ENCODE assay signal across 25 cellular contexts in the genomic region with DNA sequence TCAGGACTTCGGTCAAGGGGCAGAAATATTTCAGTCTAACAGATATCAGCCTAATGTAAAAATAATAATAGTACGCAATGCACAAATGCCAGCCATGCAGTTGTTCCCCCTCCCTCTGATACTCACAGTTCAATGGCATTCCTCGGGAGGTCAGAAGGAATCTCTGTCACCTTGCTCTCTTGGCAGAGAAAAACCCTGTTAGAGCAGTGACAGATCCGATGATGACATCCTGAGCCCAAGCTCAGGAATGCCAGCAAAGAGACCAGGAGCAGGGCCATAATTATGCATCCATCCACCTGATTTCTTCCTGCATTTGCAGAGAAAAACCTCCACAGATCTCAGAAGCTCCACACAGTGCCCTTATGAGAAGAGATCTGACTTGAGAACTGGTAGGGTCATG. TPM values are rescaled to one million over a fixed set of nuclear protein-coding genes. Genes with fewer than 3 reads are reported as not detected.
"Had no signal": no experiment of that assay in that cellular context is flagged by ENCODE, and none has a peak within 500 bp of the region (broad histone marks: within the 10 kb centered on the region; RNA-seq: fewer than 3 reads in every experiment).

A gene with protein sequence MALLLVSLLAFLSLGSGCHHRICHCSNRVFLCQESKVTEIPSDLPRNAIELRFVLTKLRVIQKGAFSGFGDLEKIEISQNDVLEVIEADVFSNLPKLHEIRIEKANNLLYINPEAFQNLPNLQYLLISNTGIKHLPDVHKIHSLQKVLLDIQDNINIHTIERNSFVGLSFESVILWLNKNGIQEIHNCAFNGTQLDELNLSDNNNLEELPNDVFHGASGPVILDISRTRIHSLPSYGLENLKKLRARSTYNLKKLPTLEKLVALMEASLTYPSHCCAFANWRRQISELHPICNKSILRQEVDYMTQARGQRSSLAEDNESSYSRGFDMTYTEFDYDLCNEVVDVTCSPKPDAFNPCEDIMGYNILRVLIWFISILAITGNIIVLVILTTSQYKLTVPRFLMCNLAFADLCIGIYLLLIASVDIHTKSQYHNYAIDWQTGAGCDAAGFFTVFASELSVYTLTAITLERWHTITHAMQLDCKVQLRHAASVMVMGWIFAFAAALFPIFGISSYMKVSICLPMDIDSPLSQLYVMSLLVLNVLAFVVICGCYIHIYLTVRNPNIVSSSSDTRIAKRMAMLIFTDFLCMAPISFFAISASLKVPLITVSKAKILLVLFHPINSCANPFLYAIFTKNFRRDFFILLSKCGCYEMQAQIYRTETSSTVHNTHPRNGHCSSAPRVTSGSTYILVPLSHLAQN (minus strand): TSS at position 376 of the 400 bp plus-strand sequence. CDS start 98 bp downstream, at position 278.

- H3K4me1 ChIP-seq: psoas muscle, stomach had no signal

- H3K4me1 Mint-ChIP-seq: activated CD4-positive, alpha-beta T cell treated with anti-CD3 and anti-CD28 coated beads for 36 hours; activated CD8-positive, alpha-beta memory T cell treated with anti-CD3 and anti-CD28 coated beads, Interleukin-2, amount 10 ng/mL, durations not matched to agents 7 days and 5 days; activated naive CD4-positive, alpha-beta T cell treated with anti-CD3 and anti-CD28 coated beads, Interleukin-2, amount 50 U/mL, for 24 hours had no signal

- DNase-seq: activated CD4-positive, alpha-beta memory T cell treated with anti-CD3 and anti-CD28 coated beads for 36 hours; activated CD4-positive, alpha-beta T cell treated with anti-CD3 and anti-CD28 coated beads for 36 hours; activated CD8-positive, alpha-beta memory T cell treated with anti-CD3 and anti-CD28 coated beads, Interleukin-2, amount 10 ng/mL, durations not matched to agents 7 days and 5 days; activated effector memory CD4-positive, alpha-beta T cell treated with Interleukin-2 at 50 U/mL for 16 hours; activated T-cell treated with anti-CD3 and anti-CD28 coated beads, Interleukin-2, amount 50 U/mL, for 1 hour; effector memory CD4-positive, alpha-beta T cell; foreskin melanocyte; psoas muscle; stimulated activated CD4-positive, alpha-beta T cell treated with anti-CD3 and anti-CD28 coated beads, Interleukin-1b, Interleukin-23, amount 100 ng/mL, for 48 hours; stomach had no signal

- H3K4me3 Mint-ChIP-seq: activated CD4-positive, alpha-beta memory T cell treated with anti-CD3 and anti-CD28 coated beads for 36 hours; activated CD4-positive, alpha-beta T cell treated with anti-CD3 and anti-CD28 coated beads for 36 hours; activated CD8-positive, alpha-beta memory T cell treated with anti-CD3 and anti-CD28 coated beads, Interleukin-2, amount 10 ng/mL, durations not matched to agents 7 days and 5 days; activated naive CD4-positive, alpha-beta T cell treated with anti-CD3 and anti-CD28 coated beads, Interleukin-2, amount 50 U/mL, for 24 hours; brain; dendritic cell treated with granulocyte-macrophage colony-stimulating factor and Interleukin-4, amounts not matched to agents 40 ng/mL and 50 ng/mL, for 4 days; natural killer cell treated with Interleukin-12 subunit alpha and Interleukin-12 subunit beta and Interleukin-15 and Interleukin-18, amount 100 ng/mL, for 72 hours had no signal

- H3K4me3 ChIP-seq: psoas muscle, stomach, thoracic aorta had no signal

- ATAC-seq: activated CD4-positive, alpha-beta T cell treated with anti-CD3 and anti-CD28 coated beads for 36 hours; activated CD8-positive, alpha-beta memory T cell treated with anti-CD3 and anti-CD28 coated beads, Interleukin-2, amount 10 ng/mL, durations not matched to agents 7 days and 5 days; left lobe of liver; natural killer cell treated with Interleukin-12 subunit alpha and Interleukin-12 subunit beta and Interleukin-15 and Interleukin-18, amount 100 ng/mL, for 72 hours; psoas muscle; SK-N-SH treated with all-trans-retinoic acid at 6 μM for 48 hours had no signal

- H3K27me3 Mint-ChIP-seq: activated CD4-positive, alpha-beta memory T cell treated with anti-CD3 and anti-CD28 coated beads for 36 hours; activated CD4-positive, alpha-beta T cell treated with anti-CD3 and anti-CD28 coated beads for 36 hours; activated CD8-positive, alpha-beta memory T cell treated with anti-CD3 and anti-CD28 coated beads, Interleukin-2, amount 10 ng/mL, durations not matched to agents 7 days and 5 days; activated naive CD4-positive, alpha-beta T cell treated with anti-CD3 and anti-CD28 coated beads, Interleukin-2, amount 50 U/mL, for 24 hours; dendritic cell treated with granulocyte-macrophage colony-stimulating factor and Interleukin-4, amounts not matched to agents 40 ng/mL and 50 ng/mL, for 4 days; natural killer cell treated with Interleukin-12 subunit alpha and Interleukin-12 subunit beta and Interleukin-15 and Interleukin-18, amount 100 ng/mL, for 72 hours had no signal

- H3K9me3 Mint-ChIP-seq: activated CD4-positive, alpha-beta memory T cell treated with anti-CD3 and anti-CD28 coated beads for 36 hours; dendritic cell treated with granulocyte-macrophage colony-stimulating factor and Interleukin-4, amounts not matched to agents 40 ng/mL and 50 ng/mL, for 4 days had no signal

- H3K27me3 ChIP-seq: stomach had no signal

- H3K36me3 Mint-ChIP-seq: activated CD4-positive, alpha-beta memory T cell treated with anti-CD3 and anti-CD28 coated beads for 36 hours; activated CD8-positive, alpha-beta memory T cell treated with anti-CD3 and anti-CD28 coated beads, Interleukin-2, amount 10 ng/mL, durations not matched to agents 7 days and 5 days; activated naive CD4-positive, alpha-beta T cell treated with anti-CD3 and anti-CD28 coated beads, Interleukin-2, amount 50 U/mL, for 24 hours; brain; natural killer cell treated with Interleukin-12 subunit alpha and Interleukin-12 subunit beta and Interleukin-15 and Interleukin-18, amount 100 ng/mL, for 72 hours had no signal

- H3K27ac Mint-ChIP-seq: activated CD4-positive, alpha-beta memory T cell treated with anti-CD3 and anti-CD28 coated beads for 36 hours; activated CD4-positive, alpha-beta T cell treated with anti-CD3 and anti-CD28 coated beads for 36 hours; activated CD8-positive, alpha-beta memory T cell treated with anti-CD3 and anti-CD28 coated beads, Interleukin-2, amount 10 ng/mL, durations not matched to agents 7 days and 5 days; activated naive CD4-positive, alpha-beta T cell treated with anti-CD3 and anti-CD28 coated beads, Interleukin-2, amount 50 U/mL, for 24 hours; dendritic cell treated with granulocyte-macrophage colony-stimulating factor and Interleukin-4, amounts not matched to agents 40 ng/mL and 50 ng/mL, for 4 days; natural killer cell treated with Interleukin-12 subunit alpha and Interleukin-12 subunit beta and Interleukin-15 and Interleukin-18, amount 100 ng/mL, for 72 hours had no signal

- H3K36me3 ChIP-seq: stomach, thoracic aorta had no signal

- H3K27ac ChIP-seq: epithelial cell of prostate, psoas muscle, stomach, thoracic aorta, VCaP had no signal

- H3K9me3 ChIP-seq: stomach, thoracic aorta had no signal

RNA-seq across cellular contexts. Expression of the gene that starts here (rescaled TPM):
- total RNA-seq: activated CD4-positive, alpha-beta memory T cell treated with anti-CD3 and anti-CD28 coated beads for 36 hours; activated CD4-positive, alpha-beta T cell treated with anti-CD3 and anti-CD28 coated beads for 36 hours; activated CD8-positive, alpha-beta memory T cell treated with anti-CD3 and anti-CD28 coated beads, Interleukin-2, amount 10 ng/mL, durations not matched to agents 7 days and 5 days; cerebellum; fibroblast of lung; left lobe of liver; natural killer cell treated with Interleukin-12 subunit alpha and Interleukin-12 subunit beta and Interleukin-15 and Interleukin-18, amount 100 ng/mL, for 72 hours; omental fat pad; psoas muscle; sciatic nerve; stomach; T-helper 1 cell treated with Interleukin-12 subunit alpha and Interleukin-12 subunit beta and Interleukin-4 antibody, amounts not matched to agents 30 ng/mL and 1 ng/mL, for 36 hours; thoracic aorta; ureter had no signal
- polyA plus RNA-seq: fibroblast of lung, psoas muscle, stomach had no signal
